In the genomic region with DNA sequence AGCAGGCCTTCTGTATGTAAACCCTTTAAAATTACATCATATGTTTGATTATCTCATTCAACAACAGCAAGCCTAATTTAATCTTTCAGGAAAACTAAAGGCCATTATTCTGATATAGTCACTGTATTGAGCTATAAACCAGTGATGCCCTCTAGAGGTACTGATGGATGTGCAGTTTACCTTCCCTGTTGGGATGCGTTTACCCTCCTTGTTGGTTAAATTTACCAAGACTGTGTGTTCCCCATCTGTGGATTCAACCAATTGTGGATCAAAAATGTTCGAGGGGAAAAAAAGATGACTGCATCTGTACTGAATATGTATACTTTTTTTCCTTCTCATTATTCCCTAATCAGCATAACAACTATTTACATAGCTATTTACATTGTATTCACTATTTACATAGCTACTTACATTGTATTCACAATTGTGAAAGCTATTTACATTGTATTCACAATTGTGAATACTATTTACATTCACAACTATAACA, we compare ENCODE assay signal across 1 cellular context.
TF ChIP-seq lines count a peak whose summit lies in the region.

No MANE protein-coding gene starts in this region.

TF ChIP-seq in K562, 482 proteins besides CTCF, POLR2A, EP300 and RAD21:
- TF ChIP-seq ZBTB2 (IDR thresholded peaks at IDR 0.05) = no peak
- no peak for TF ChIP-seq RFX5 (IDR thresholded peaks at IDR 0.05; ENCODE audit: low read depth, low read length)
- TF ChIP-seq ZNF507 (tag; conservative IDR thresholded peaks at IDR 0.05) = no peak
- no peak for TF ChIP-seq ASH1L (IDR thresholded peaks at IDR 0.05; ENCODE audit: borderline replicate concordance, low read depth, partially characterized antibody)
- TF ChIP-seq TCFL5 (CRISPR knock-in tag; conservative IDR thresholded peaks at IDR 0.05) = no peak
- TF ChIP-seq CBX2 (IDR thresholded peaks at IDR 0.05; ENCODE audit: insufficient read depth, low read length, poor library complexity, severe bottlenecking) = no peak
- TF ChIP-seq E2F3 (CRISPR knock-in tag; IDR thresholded peaks at IDR 0.05) = no peak
- TF ChIP-seq, protein P1, sequence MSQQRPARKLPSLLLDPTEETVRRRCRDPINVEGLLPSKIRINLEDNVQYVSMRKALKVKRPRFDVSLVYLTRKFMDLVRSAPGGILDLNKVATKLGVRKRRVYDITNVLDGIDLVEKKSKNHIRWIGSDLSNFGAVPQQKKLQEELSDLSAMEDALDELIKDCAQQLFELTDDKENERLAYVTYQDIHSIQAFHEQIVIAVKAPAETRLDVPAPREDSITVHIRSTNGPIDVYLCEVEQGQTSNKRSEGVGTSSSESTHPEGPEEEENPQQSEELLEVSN (IDR thresholded peaks at IDR 0.05; ENCODE audit: borderline replicate concordance in 1 of 2, extremely low read depth in 1 of 2, insufficient read depth in 1 of 2, insufficient read length in 1 of 2, low read depth in 1 of 2, low read length in 1 of 2, poor library complexity in 1 of 2, severe bottlenecking in 1 of 2) = no peak
- TF ChIP-seq TSHZ1 (CRISPR knock-in tag; IDR thresholded peaks at IDR 0.05) = no peak
- no peak for TF ChIP-seq HEY1 (CRISPR knock-in tag; IDR thresholded peaks at IDR 0.05; ENCODE audit: borderline replicate concordance)
- no peak for TF ChIP-seq CHD7 (IDR thresholded peaks at IDR 0.05; ENCODE audit: low read depth, low read length)
- no peak for TF ChIP-seq U2AF2 (optimal IDR thresholded peaks at IDR 0.05; ENCODE audit: low read depth, low read length)
- TF ChIP-seq NFIC (IDR thresholded peaks at IDR 0.05) = no peak
- no peak for TF ChIP-seq SREBF1 (IDR thresholded peaks at IDR 0.05; ENCODE audit: borderline replicate concordance, low read depth, low read length)
- TF ChIP-seq CEBPB (tag; IDR thresholded peaks at IDR 0.05) = no peak
TF ChIP-seq in K562: peak in this region for 0.
